ENCODE assay signal across 8 cellular contexts in the genomic region with DNA sequence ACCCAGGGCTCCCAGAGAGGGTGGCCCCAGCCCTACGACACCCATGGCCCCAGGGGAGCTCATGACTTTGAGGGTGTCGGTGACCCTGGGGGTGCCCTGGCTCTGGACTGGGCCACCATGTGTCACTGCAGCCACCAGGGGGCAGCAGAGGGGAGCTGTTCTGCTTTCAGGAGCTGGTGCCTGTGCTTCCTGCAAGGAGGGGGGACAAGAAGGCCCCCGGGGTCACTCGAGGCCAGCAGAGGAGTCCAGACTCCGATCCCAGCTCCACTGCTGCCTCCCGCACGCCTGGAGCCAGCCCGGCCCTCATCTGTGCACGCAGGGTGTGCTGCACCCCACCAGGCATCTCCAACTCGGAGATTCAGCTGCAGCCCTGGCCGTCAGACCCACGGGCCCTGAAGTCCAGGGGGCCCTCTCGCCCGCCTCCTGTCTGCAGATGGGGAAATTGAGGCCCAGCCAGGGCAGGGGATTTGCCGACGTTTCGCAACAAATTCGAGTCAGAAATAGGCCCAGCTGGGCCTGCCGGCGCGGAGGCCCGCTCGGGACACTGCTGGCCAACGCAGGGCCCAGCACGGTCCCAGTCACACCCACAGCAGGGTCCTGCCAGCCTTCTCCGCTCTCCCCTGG. TPM values are rescaled to one million over a fixed set of nuclear protein-coding genes. Genes with fewer than 3 reads are reported as not detected.
A peak's percentile ranks its signal among the peaks of the same experiment; 100 is the strongest.
DNase-seq lines count a peak whose midpoint lies in the region; ATAC-seq and TF ChIP-seq lines count a peak whose summit lies in the region.

No MANE protein-coding gene starts in this region.

- H3K36me3 ChIP-seq in ovary (no peaks in the 10 kb centered on the region), suprapubic skin (no peaks in the 10 kb centered on the region)

- intact Hi-C loops in ovary (cut with DNase I), result loop anchor here in 3 of 4 donors (1.0 to 2.0 kb wide), 2 partner anchors 110 kb away; no protein-coding TSS in a partner anchor

- WGBS in ovary, 3 donors, result 14 to 34% (median 22%) methylated on average over 26 of the region's 26 CpGs
- WGBS in suprapubic skin, result 9% methylated on average over 13 of the region's 26 CpGs

- TF ChIP-seq POLR2A in ovary (IDR thresholded peaks at IDR 0.05), result peak; percentile 39
- no peak for TF ChIP-seq POLR2A in suprapubic skin (IDR thresholded peaks at IDR 0.05)

- H3K4me1 ChIP-seq in ovary (ENCODE audit: insufficient read depth) (peaks cover 18% of the 10 kb centered on the region), suprapubic skin (peaks cover 67% of the 10 kb centered on the region)

- H3K9me3 ChIP-seq in ovary (no peaks in the 10 kb centered on the region), suprapubic skin (peaks cover 10% of the 10 kb centered on the region)

- no peaks in the 10 kb centered on the region for H3K36me3 Mint-ChIP-seq in activated naive CD4-positive, alpha-beta T cell treated with anti-CD3 and anti-CD28 coated beads, Interleukin-2, amount 50 U/mL, for 72 hours

- H3K9me3 Mint-ChIP-seq in activated naive CD4-positive, alpha-beta T cell treated with anti-CD3 and anti-CD28 coated beads, Interleukin-2, amount 50 U/mL, for 72 hours, result no peaks in the 10 kb centered on the region

- H3K27ac ChIP-seq in ovary, result peak overlapping the region; percentile 85 to 96
- peak overlapping the region; percentile 99 for H3K27ac ChIP-seq in suprapubic skin

- H3K27me3 ChIP-seq in ovary (no peaks in the 10 kb centered on the region), suprapubic skin (no peaks in the 10 kb centered on the region)

- peak; percentile 42 for DNase-seq in DMS79 treated with DMSO at 0.1 percent for 48 hours (lab: John Stamatoyannopoulos, UW)
- DNase-seq in LoVo (ENCODE audit: low spot score), result peak; percentile 77
- peak; percentile 84 for DNase-seq in SKM-1 treated with dmso at 0.1 percent for 144 hours (lab: John Stamatoyannopoulos, UW; ENCODE audit: unreplicated experiment)
- peak; percentile 81 to 94 for DNase-seq in activated naive CD4-positive, alpha-beta T cell treated with anti-CD3 and anti-CD28 coated beads, Interleukin-2, amount 50 U/mL, for 72 hours (ENCODE audit: low spot score in 2 of 2)
- DNase-seq in glomerular visceral epithelial cell (ENCODE audit: extremely low spot score), result peak; percentile 87
- peak; percentile 94 to 97 (median 96) for DNase-seq in ovary
- DNase-seq in suprapubic skin (ENCODE audit: low spot score in 2 of 2), result peak; percentile 97

- TF ChIP-seq EP300 in ovary (IDR thresholded peaks at IDR 0.05) (no peak), suprapubic skin (IDR thresholded peaks at IDR 0.05) (no peak)

- peak; percentile 97 to 99 (median 98) for TF ChIP-seq CTCF in ovary (IDR thresholded peaks at IDR 0.05)
- TF ChIP-seq CTCF in suprapubic skin (IDR thresholded peaks at IDR 0.05), result peak; percentile 90 to 98

- H3K27ac Mint-ChIP-seq in activated naive CD4-positive, alpha-beta T cell treated with anti-CD3 and anti-CD28 coated beads, Interleukin-2, amount 50 U/mL, for 72 hours, result peak overlapping the region in 1 of 2 donors; percentile 44

- ATAC-seq in activated naive CD4-positive, alpha-beta T cell treated with anti-CD3 and anti-CD28 coated beads, Interleukin-2, amount 50 U/mL, for 72 hours, result peak; percentile 85 to 93
- ATAC-seq in HG03045 (IDR thresholded peaks at IDR 0.05; ENCODE audit: unreplicated experiment), result no peak

- H3K4me3 ChIP-seq in ovary (no peak overlapping the region), suprapubic skin (peak overlapping the region; percentile 37)

RNA-seq across cellular contexts. Expression of a gene that starts 29.5 kb away (rescaled TPM):
- under 1 TPM in 1 of 2 donors, not detected in 1; 0.05 TPM for total RNA-seq in activated naive CD4-positive, alpha-beta T cell treated with anti-CD3 and anti-CD28 coated beads, Interleukin-2, amount 50 U/mL, for 72 hours
- total RNA-seq in ovary (1 to 10 TPM in 1 of 7 donors, under 1 TPM in 3, not detected in 3; 0.22 to 2.5 (median 0.59) TPM), suprapubic skin (10 to 100 TPM; 18.7 to 54.4 (median 44.1) TPM)
- polyA plus RNA-seq in ovary, result not detected

Comparison
In these comparisons a context has a peak if more than half of its experiments do, and no peak if none do; other contexts are left out.
1. DNase-seq: peak in every context shown above with its lines; median percentile 97 in suprapubic skin; 96 in ovary; 88 in activated naive CD4-positive, alpha-beta T cell treated with anti-CD3 and anti-CD28 coated beads, Interleukin-2, amount 50 U/mL, for 72 hours; 87 in glomerular visceral epithelial cell; 84 in SKM-1 treated with dmso at 0.1 percent for 144 hours; 77 in LoVo; 42 in DMS79 treated with DMSO at 0.1 percent for 48 hours.
2. RNA of a gene that starts 29.5 kb away (total RNA-seq): 18.7 to 54.4 TPM in suprapubic skin; 0.22 to 2.5 TPM in ovary and 0.05 TPM in activated naive CD4-positive, alpha-beta T cell treated with anti-CD3 and anti-CD28 coated beads, Interleukin-2, amount 50 U/mL, for 72 hours; every median in the first group is over 4 times any median in the second.